1 cellular context compared by ENCODE assay signal in the genomic region with DNA sequence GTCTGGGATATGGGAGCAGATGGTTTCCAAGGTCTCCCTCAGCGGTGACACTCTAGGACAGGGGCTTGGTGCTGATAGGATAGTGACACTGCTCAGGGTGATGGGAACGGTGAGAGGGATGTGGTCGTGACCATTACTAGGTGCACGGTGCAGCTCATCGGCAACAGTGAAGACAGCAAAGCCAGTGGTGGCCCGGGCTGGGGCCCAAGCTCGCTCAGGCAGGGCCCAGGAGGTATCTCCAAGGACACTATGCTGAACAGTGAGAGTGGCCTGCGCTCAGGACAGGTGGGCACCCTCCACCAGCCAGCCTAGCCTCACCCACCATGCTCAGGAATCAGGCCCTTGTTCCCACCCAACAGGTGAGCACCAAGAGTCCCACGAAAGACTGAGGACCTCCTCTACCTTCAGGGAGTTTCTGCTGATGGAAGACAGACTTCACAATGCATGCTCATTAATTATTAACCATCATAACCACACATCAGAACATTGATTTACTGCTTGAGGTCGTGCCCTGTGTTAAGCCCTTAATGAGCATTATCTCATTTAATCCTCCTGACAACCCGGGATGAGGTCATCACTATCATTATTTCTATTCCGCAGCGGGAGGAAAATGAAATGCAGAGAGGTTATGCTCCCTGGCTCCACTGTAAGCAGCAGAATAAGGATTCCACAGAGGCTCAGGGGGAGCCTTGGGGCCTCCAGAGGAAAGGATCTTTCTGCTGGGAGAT.
A peak's percentile ranks its signal among the peaks of the same experiment; 100 is the strongest.
TF ChIP-seq lines count a peak whose summit lies in the region.

No MANE protein-coding gene starts in this region.

TF ChIP-seq in GM12878, 131 proteins besides CTCF, POLR2A, EP300 and RAD21 (continued from another document):
- TF ChIP-seq, protein P1, sequence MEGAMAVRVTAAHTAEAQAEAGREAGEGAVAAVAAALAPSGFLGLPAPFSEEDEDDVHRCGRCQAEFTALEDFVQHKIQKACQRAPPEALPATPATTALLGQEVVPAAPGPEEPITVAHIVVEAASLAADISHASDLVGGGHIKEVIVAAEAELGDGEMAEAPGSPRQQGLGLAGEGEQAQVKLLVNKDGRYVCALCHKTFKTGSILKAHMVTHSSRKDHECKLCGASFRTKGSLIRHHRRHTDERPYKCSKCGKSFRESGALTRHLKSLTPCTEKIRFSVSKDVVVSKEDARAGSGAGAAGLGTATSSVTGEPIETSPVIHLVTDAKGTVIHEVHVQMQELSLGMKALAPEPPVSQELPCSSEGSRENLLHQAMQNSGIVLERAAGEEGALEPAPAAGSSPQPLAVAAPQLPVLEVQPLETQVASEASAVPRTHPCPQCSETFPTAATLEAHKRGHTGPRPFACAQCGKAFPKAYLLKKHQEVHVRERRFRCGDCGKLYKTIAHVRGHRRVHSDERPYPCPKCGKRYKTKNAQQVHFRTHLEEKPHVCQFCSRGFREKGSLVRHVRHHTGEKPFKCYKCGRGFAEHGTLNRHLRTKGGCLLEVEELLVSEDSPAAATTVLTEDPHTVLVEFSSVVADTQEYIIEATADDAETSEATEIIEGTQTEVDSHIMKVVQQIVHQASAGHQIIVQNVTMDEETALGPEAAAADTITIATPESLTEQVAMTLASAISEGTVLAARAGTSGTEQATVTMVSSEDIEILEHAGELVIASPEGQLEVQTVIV (IDR thresholded peaks at IDR 0.05; ENCODE audit: borderline replicate concordance, partially characterized antibody): no peak
- TF ChIP-seq BCL11A (IDR thresholded peaks at IDR 0.05; ENCODE audit: low read depth, low read length): peak; percentile 82; the same call in 1 of the 2 replicates
- peak; percentile 98 for TF ChIP-seq NR2F1 (conservative IDR thresholded peaks at IDR 0.05)
- no peak for TF ChIP-seq NBN (IDR thresholded peaks at IDR 0.05)
- TF ChIP-seq SIN3A (IDR thresholded peaks at IDR 0.05; ENCODE audit: low read depth, low read length): no peak
- TF ChIP-seq, protein P2, sequence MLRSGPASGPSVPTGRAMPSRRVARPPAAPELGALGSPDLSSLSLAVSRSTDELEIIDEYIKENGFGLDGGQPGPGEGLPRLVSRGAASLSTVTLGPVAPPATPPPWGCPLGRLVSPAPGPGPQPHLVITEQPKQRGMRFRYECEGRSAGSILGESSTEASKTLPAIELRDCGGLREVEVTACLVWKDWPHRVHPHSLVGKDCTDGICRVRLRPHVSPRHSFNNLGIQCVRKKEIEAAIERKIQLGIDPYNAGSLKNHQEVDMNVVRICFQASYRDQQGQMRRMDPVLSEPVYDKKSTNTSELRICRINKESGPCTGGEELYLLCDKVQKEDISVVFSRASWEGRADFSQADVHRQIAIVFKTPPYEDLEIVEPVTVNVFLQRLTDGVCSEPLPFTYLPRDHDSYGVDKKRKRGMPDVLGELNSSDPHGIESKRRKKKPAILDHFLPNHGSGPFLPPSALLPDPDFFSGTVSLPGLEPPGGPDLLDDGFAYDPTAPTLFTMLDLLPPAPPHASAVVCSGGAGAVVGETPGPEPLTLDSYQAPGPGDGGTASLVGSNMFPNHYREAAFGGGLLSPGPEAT (IDR thresholded peaks at IDR 0.05; ENCODE audit: low read depth): peak; percentile 47
- TF ChIP-seq CREM (IDR thresholded peaks at IDR 0.05; ENCODE audit: low read depth): no peak
- TF ChIP-seq ZBED1 (IDR thresholded peaks at IDR 0.05; ENCODE audit: borderline replicate concordance): no peak
- TF ChIP-seq, protein P3, sequence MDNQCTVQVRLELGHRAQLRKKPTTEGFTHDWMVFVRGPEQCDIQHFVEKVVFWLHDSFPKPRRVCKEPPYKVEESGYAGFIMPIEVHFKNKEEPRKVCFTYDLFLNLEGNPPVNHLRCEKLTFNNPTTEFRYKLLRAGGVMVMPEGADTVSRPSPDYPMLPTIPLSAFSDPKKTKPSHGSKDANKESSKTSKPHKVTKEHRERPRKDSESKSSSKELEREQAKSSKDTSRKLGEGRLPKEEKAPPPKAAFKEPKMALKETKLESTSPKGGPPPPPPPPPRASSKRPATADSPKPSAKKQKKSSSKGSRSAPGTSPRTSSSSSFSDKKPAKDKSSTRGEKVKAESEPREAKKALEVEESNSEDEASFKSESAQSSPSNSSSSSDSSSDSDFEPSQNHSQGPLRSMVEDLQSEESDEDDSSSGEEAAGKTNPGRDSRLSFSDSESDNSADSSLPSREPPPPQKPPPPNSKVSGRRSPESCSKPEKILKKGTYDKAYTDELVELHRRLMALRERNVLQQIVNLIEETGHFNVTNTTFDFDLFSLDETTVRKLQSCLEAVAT (IDR thresholded peaks at IDR 0.05): peak; percentile 59; the same call in 1 of the 2 replicates
- 0 out of 2 replicates have a peak, but pooled peaks have one; percentile 29 for TF ChIP-seq GATAD2B (conservative IDR thresholded peaks at IDR 0.05; ENCODE audit: low read depth)
- TF ChIP-seq BACH1 (IDR thresholded peaks at IDR 0.05; ENCODE audit: borderline replicate concordance): no peak
- TF ChIP-seq, protein P4, sequence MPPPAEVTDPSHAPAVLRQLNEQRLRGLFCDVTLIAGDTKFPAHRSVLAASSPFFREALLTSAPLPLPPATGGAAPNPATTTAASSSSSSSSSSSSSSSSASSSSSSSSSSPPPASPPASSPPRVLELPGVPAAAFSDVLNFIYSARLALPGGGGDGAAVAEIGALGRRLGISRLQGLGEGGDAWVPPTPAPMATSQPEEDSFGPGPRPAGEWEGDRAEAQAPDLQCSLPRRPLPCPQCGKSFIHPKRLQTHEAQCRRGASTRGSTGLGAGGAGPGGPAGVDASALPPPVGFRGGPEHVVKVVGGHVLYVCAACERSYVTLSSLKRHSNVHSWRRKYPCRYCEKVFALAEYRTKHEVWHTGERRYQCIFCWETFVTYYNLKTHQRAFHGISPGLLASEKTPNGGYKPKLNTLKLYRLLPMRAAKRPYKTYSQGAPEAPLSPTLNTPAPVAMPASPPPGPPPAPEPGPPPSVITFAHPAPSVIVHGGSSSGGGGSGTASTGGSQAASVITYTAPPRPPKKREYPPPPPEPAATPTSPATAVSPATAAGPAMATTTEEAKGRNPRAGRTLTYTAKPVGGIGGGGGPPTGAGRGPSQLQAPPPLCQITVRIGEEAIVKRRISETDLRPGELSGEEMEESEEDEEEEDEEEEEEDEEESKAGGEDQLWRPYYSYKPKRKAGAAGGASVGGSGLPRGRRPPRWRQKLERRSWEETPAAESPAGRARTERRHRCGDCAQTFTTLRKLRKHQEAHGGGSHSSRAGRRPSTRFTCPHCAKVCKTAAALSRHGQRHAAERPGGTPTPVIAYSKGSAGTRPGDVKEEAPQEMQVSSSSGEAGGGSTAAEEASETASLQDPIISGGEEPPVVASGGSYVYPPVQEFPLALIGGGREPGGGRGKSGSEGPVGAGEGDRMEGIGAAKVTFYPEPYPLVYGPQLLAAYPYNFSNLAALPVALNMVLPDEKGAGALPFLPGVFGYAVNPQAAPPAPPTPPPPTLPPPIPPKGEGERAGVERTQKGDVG (CRISPR knock-in tag; IDR thresholded peaks at IDR 0.05): no peak
- no peak for TF ChIP-seq EZH2 (IDR thresholded peaks at IDR 0.05; ENCODE audit: borderline replicate concordance, control insufficient read depth, low read depth, low read length)
- TF ChIP-seq IKZF1 (conservative IDR thresholded peaks at IDR 0.05): peak; percentile 71; the same call in 1 of the 2 replicates
- peak in 1 of 2 experiments; percentile 64; a peak in 1 of 4 replicates for TF ChIP-seq IKZF2 (IDR thresholded peaks at IDR 0.05)
- no peak for TF ChIP-seq TARDBP (IDR thresholded peaks at IDR 0.05; ENCODE audit: borderline replicate concordance)
- TF ChIP-seq BHLHE40 (IDR thresholded peaks at IDR 0.05; ENCODE audit: borderline replicate concordance in 1 of 2, low read depth in 2 of 2, low read length in 1 of 2): peak in 1 of 2 experiments; percentile 57; a peak in 1 of 4 replicates
TF ChIP-seq in GM12878: peak in this region for 14.
